ENCODE assay signal across 13 cellular contexts in the genomic region with DNA sequence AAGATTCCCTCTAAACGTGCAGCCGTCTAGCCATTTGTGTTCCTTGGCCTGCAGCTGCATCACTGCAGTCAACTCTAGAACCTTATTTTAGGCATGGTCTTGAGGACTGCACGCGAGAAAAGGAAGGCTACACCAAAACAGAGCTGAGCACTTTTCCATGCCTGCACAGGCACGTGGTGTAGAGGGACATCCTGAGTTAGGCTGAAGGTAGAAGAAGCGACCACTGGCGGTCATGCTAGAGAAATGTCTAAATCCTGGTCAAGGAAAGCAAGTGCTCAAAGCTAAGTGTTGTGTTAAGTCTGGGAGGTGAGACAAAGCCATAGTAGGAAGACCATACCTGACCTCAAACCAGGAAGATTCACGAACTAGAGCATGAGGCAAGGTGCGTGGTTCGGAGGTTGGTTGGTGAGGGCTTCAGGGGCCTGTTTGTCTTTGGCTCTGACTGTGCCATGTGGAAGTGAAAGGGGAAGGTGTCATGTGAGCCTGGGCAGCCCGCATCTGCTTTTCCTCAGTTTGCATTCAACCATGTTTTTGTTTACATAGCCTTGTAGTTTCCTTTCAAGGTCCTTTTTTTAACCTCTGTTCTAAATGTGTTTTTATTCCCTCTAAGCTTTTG.
DNase-seq lines count a peak whose midpoint lies in the region; ATAC-seq and TF ChIP-seq lines count a peak whose summit lies in the region.
"Had no signal": no experiment of that assay in that cellular context is flagged by ENCODE, and none has a peak within 500 bp of the region (broad histone marks: within the 10 kb centered on the region; RNA-seq: fewer than 3 reads in every experiment).

No MANE protein-coding gene starts in this region.

- TF ChIP-seq CTCF in GM12864 (IDR thresholded peaks at IDR 0.05; ENCODE audit: low read depth, low read length, missing control alignments) (peak; percentile 48), fibroblast of villous mesenchyme (IDR thresholded peaks at IDR 0.05; ENCODE audit: insufficient read depth, low read depth, low read length) (no peak), mucosa of descending colon (IDR thresholded peaks at IDR 0.05) (no peak)

- no peak overlapping the region for H3K27ac ChIP-seq in SJCRH30
- H3K27ac ChIP-seq: VCaP had no signal

- H3K4me1 ChIP-seq in SJCRH30 (peaks cover 8% of the 10 kb centered on the region), mucosa of descending colon (ENCODE audit: low read depth) (no peaks in the 10 kb centered on the region)

- H3K4me3 ChIP-seq in GM12864 (ENCODE audit: low read depth, low read length) = no peak overlapping the region
- no peak overlapping the region for H3K4me3 ChIP-seq in fibroblast of villous mesenchyme (ENCODE audit: low read depth, low read length)
- H3K4me3 ChIP-seq in SJCRH30 = no peak overlapping the region
- H3K4me3 ChIP-seq in mucosa of descending colon = no peak overlapping the region

- H3K9me3 ChIP-seq in SJCRH30 (replicated peaks) = no peaks in the 10 kb centered on the region
- no peaks in the 10 kb centered on the region for H3K9me3 ChIP-seq in mucosa of descending colon

- ATAC-seq in GM21390 (IDR thresholded peaks at IDR 0.05; ENCODE audit: unreplicated experiment) = peak; percentile 72
- ATAC-seq in HG03378 (IDR thresholded peaks at IDR 0.05; ENCODE audit: unreplicated experiment) = peak; percentile 72
- no peak for ATAC-seq in mucosa of descending colon

- DNase-seq in GM12864 (ENCODE audit: low read depth) = peak; percentile 53
- peak; percentile 17 for DNase-seq in fibroblast of villous mesenchyme (ENCODE audit: low read depth)
- no peak for DNase-seq in SJCRH30
- DNase-seq in GDM1 (lab: John Stamatoyannopoulos, UW) = no peak
- no peak for DNase-seq in mucosa of descending colon
- DNase-seq in retina = no peak
- DNase-seq: amniotic stem cell, COR-L47, HFFc6, NCI-H2227 treated with DMSO at 0.1 percent for 48 hours had no signal

- no peaks in the 10 kb centered on the region for H3K27me3 ChIP-seq in SJCRH30

- intact Hi-C loops in mucosa of descending colon (cut with DNase I, micrococcal nuclease) = no loop called here

- H3K36me3 ChIP-seq in SJCRH30 (peaks cover 3% of the 10 kb centered on the region; the same call in 1 of the 2 replicates), mucosa of descending colon (ENCODE audit: low read depth) (no peaks in the 10 kb centered on the region)

Comparison
In these comparisons a context has a peak if more than half of its experiments do, and no peak if none do; other contexts are left out.
1. DNase-seq: peak in GM12864 (single experiment) and fibroblast of villous mesenchyme (single experiment); none in SJCRH30 (0 of 2), GDM1 (single experiment), mucosa of descending colon (0 of 3) and retina (single experiment).